Comparison of ENCODE assay signal across 9 cellular contexts in the genomic region with DNA sequence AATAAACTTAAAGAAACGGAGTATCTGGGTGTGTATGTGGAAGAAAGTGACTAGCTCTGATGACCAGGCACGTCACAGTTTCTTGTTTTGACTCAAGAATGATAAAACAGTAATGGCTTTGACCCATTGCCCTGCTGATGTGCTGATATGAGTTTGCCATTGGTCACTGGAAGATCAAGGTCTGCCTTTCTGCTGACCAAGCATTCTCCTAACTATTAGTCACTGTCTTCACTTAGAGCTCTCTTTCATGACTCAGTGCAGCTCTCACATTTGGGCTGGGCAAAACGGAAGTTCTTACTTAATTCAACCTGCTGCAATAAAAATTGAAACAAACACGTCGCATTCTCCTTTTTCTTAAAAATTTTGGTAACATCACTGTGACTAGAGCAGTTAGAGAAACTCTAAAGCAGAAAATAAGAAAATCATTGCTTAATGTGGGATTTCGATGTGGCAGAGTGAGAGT.
DNase-seq lines count a peak whose midpoint lies in the region; ATAC-seq and FAIRE-seq lines count a peak whose summit lies in the region.
"Had no signal": no experiment of that assay in that cellular context is flagged by ENCODE, and none has a peak within 500 bp of the region (broad histone marks: within the 10 kb centered on the region; RNA-seq: fewer than 3 reads in every experiment).

No MANE protein-coding gene starts in this region.

- peak; percentile 86 for DNase-seq in OCI-M1 (lab: John Stamatoyannopoulos, UW)
- DNase-seq in activated gamma-delta T cell treated with anti-CD3 and anti-CD28 coated beads, Interleukin-2, amount 50 U/mL, for 16 hours (ENCODE audit: low read depth), result peak; percentile 25
- peak in 2 of 3 donors; percentile 5 to 8 for DNase-seq in stimulated activated CD4-positive, alpha-beta T cell treated with anti-CD3 and anti-CD28 coated beads, TNF-alpha, amount 100 ng/mL, for 1 hour (ENCODE audit: low read depth in 3 of 3, low spot score in 1 of 3)
- DNase-seq in NCI-H2196 treated with DMSO at 0.1 percent for 48 hours (lab: John Stamatoyannopoulos, UW; ENCODE audit: unreplicated experiment), result no peak
- DNase-seq in NCI-H2029 treated with DMSO at 0.1 percent for 48 hours (lab: John Stamatoyannopoulos, UW), result no peak

- ATAC-seq in GM18519 (IDR thresholded peaks at IDR 0.05; ENCODE audit: low FRiP score, unreplicated experiment), result peak; percentile 92
- ATAC-seq in HG02852 (IDR thresholded peaks at IDR 0.05; ENCODE audit: unreplicated experiment), result peak; percentile 92

- FAIRE-seq in islet of Langerhans (lab: Jason Lieb, UNC), result peak; percentile 97
- FAIRE-seq: frontal cortex had no signal

Comparison
In these comparisons a context has a peak if more than half of its experiments do, and no peak if none do; other contexts are left out.
1. DNase-seq: peak in OCI-M1 (single experiment), activated gamma-delta T cell treated with anti-CD3 and anti-CD28 coated beads, Interleukin-2, amount 50 U/mL, for 16 hours (single experiment) and stimulated activated CD4-positive, alpha-beta T cell treated with anti-CD3 and anti-CD28 coated beads, TNF-alpha, amount 100 ng/mL, for 1 hour (2 of 3); none in NCI-H2196 treated with DMSO at 0.1 percent for 48 hours (single experiment) and NCI-H2029 treated with DMSO at 0.1 percent for 48 hours (single experiment).